In the genomic region with DNA sequence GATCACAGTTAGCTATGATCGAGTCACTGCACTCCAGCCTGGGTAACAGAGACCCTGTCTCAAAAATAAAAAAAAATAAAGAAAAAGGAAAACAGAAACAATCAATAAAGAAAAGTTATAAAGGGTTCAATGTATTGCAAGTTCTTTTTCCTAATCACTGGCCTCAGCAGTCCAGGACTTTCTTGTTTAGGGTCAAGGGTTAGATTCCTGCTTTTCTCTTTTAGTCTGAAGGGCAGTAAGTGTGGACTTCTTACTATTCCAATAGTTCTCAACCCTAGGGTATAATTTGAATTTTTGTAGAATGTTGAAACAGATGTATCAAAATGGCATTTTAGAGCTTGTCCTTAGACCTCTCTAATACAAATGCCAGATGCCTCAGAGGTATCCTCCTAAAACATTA, we compare ENCODE assay signal across 35 cellular contexts. TPM values are rescaled to one million over a fixed set of nuclear protein-coding genes. Genes with fewer than 3 reads are reported as not detected.
"Had no signal": no experiment of that assay in that cellular context is flagged by ENCODE, and none has a peak within 500 bp of the region (broad histone marks: within the 10 kb centered on the region; RNA-seq: fewer than 3 reads in every experiment).

No MANE protein-coding gene starts in this region.

- H3K4me1 Mint-ChIP-seq: activated CD4-positive, alpha-beta T cell treated with anti-CD3 and anti-CD28 coated beads for 36 hours; activated naive CD8-positive, alpha-beta T cell treated with anti-CD3 and anti-CD28 coated beads, Interleukin-2, amount 50 U/mL, for 24 hours; endodermal cell had no signal

- H3K9me3 ChIP-seq: adrenal gland, body of pancreas, breast epithelium, colonic mucosa had no signal

- H3K9me3 Mint-ChIP-seq: activated CD4-positive, alpha-beta memory T cell treated with anti-CD3 and anti-CD28 coated beads for 36 hours; activated CD4-positive, alpha-beta T cell treated with anti-CD3 and anti-CD28 coated beads, Interleukin-2, amount 10 ng/mL, durations not matched to agents 24 days and 14 days; activated naive CD4-positive, alpha-beta T cell treated with anti-CD3 and anti-CD28 coated beads for 36 hours; activated naive CD4-positive, alpha-beta T cell treated with anti-CD3 and anti-CD28 coated beads, Interleukin-2, amount 50 U/mL, for 24 hours; activated naive CD8-positive, alpha-beta T cell treated with anti-CD3 and anti-CD28 coated beads for 36 hours; activated naive CD8-positive, alpha-beta T cell treated with anti-CD3 and anti-CD28 coated beads, Interleukin-2, amount 50 U/mL, for 24 hours; activated T-helper 1 cell treated with anti-CD3 and anti-CD28 coated beads, Interleukin-12 subunit alpha, Interleukin-12 subunit beta, Interleukin-2, Interleukin-4 antibody, amounts not matched to agents 30 ng/mL and 10 ng/mL and 1 ng/mL, durations not matched to agents 14 hours and 24 hours and 36 hours; activated T-helper 2 cell treated with anti-CD3 and anti-CD28 coated beads, Interferon-gamma antibody, Interleukin-2, Interleukin-4, amounts not matched to agents 10 μg/mL and 5 μg/mL and 100 μg/mL, durations not matched to agents 14 hours and 24 hours and 36 hours; endodermal cell had no signal

- ATAC-seq: activated CD4-positive, alpha-beta T cell treated with anti-CD3 and anti-CD28 coated beads for 36 hours; activated CD8-positive, alpha-beta memory T cell treated with anti-CD3 and anti-CD28 coated beads, Interleukin-2, amount 10 ng/mL, durations not matched to agents 7 days and 5 days; activated CD8-positive, alpha-beta T cell treated with anti-CD3 and anti-CD28 coated beads, Interleukin-2, amount 10 ng/mL, durations not matched to agents 7 days and 5 days; activated naive CD8-positive, alpha-beta T cell treated with anti-CD3 and anti-CD28 coated beads, Interleukin-2, amount 50 U/mL, for 24 hours; body of pancreas; esophagus mucosa had no signal

- DNase-seq: activated CD4-positive, alpha-beta memory T cell treated with anti-CD3 and anti-CD28 coated beads for 36 hours; activated CD4-positive, alpha-beta T cell treated with anti-CD3 and anti-CD28 coated beads for 36 hours; activated CD4-positive, alpha-beta T cell treated with anti-CD3 and anti-CD28 coated beads, Interleukin-2, amount 10 ng/mL, durations not matched to agents 24 days and 14 days; activated CD4-positive, CD25-positive, alpha-beta regulatory T cell; activated CD4-positive, CD25-positive, alpha-beta regulatory T cell treated with anti-CD3 and anti-CD28 coated beads, Interleukin-2, amount 50 U/mL, for 72 hours; activated CD8-positive, alpha-beta memory T cell treated with anti-CD3 and anti-CD28 coated beads, Interleukin-2, amount 10 ng/mL, durations not matched to agents 7 days and 5 days; activated CD8-positive, alpha-beta memory T cell treated with anti-CD3 and anti-CD28 coated beads, Interleukin-2, amount 50 U/mL, for 4 hours; activated CD8-positive, alpha-beta T cell treated with anti-CD3 and anti-CD28 coated beads, Interleukin-2, amount 10 ng/mL, durations not matched to agents 7 days and 5 days; activated effector memory CD4-positive, alpha-beta T cell treated with anti-CD3 and anti-CD28 coated beads, Interleukin-2, amount 50 U/mL, for 16 hours; activated naive CD4-positive, alpha-beta T cell treated with anti-CD3 and anti-CD28 coated beads for 36 hours; activated naive CD8-positive, alpha-beta T cell treated with anti-CD3 and anti-CD28 coated beads for 36 hours; activated naive CD8-positive, alpha-beta T cell treated with anti-CD3 and anti-CD28 coated beads, Interleukin-2, amount 50 U/mL, for 24 hours; activated T-cell treated with anti-CD3 and anti-CD28 coated beads, Interleukin-2, amount 50 U/mL, for 1 hour; activated T-cell treated with anti-CD3 and anti-CD28 coated beads, Interleukin-2, amount 50 U/mL, for 48 hours; adrenal gland; amygdala; aorta; body of pancreas; central memory CD4-positive, alpha-beta T cell; cerebellar nuclear complex; colonic mucosa; dorsolateral prefrontal cortex; effector memory CD4-positive, alpha-beta T cell; endodermal cell; foreskin fibroblast; glutamatergic neuron; T-helper 1 cell; T-helper 2 cell had no signal

- H3K4me3 ChIP-seq: adrenal gland, body of pancreas, breast epithelium, cardiac muscle cell, colonic mucosa, dorsolateral prefrontal cortex had no signal

- H3K4me1 ChIP-seq: body of pancreas, breast epithelium, colonic mucosa had no signal

- H3K27me3 ChIP-seq: adrenal gland, body of pancreas, breast epithelium, cardiac muscle cell, colonic mucosa, dorsolateral prefrontal cortex had no signal

- H3K36me3 ChIP-seq: breast epithelium had no signal

- H3K27me3 Mint-ChIP-seq: activated CD4-positive, alpha-beta memory T cell treated with anti-CD3 and anti-CD28 coated beads for 36 hours; activated CD4-positive, alpha-beta T cell treated with anti-CD3 and anti-CD28 coated beads for 36 hours; activated CD4-positive, alpha-beta T cell treated with anti-CD3 and anti-CD28 coated beads, Interleukin-2, amount 10 ng/mL, durations not matched to agents 24 days and 14 days; activated CD8-positive, alpha-beta memory T cell treated with anti-CD3 and anti-CD28 coated beads, Interleukin-2, amount 10 ng/mL, durations not matched to agents 7 days and 5 days; activated naive CD4-positive, alpha-beta T cell treated with anti-CD3 and anti-CD28 coated beads, Interleukin-2, amount 50 U/mL, for 24 hours; activated naive CD8-positive, alpha-beta T cell treated with anti-CD3 and anti-CD28 coated beads for 36 hours; activated naive CD8-positive, alpha-beta T cell treated with anti-CD3 and anti-CD28 coated beads, Interleukin-2, amount 50 U/mL, for 24 hours had no signal

- H3K27ac Mint-ChIP-seq: activated CD4-positive, alpha-beta memory T cell treated with anti-CD3 and anti-CD28 coated beads for 36 hours; activated CD4-positive, alpha-beta T cell treated with anti-CD3 and anti-CD28 coated beads for 36 hours; activated CD4-positive, alpha-beta T cell treated with anti-CD3 and anti-CD28 coated beads, Interleukin-2, amount 10 ng/mL, durations not matched to agents 24 days and 14 days; activated CD8-positive, alpha-beta memory T cell treated with anti-CD3 and anti-CD28 coated beads, Interleukin-2, amount 10 ng/mL, durations not matched to agents 7 days and 5 days; activated CD8-positive, alpha-beta T cell treated with anti-CD3 and anti-CD28 coated beads, Interleukin-2, amount 10 ng/mL, durations not matched to agents 7 days and 5 days; activated naive CD4-positive, alpha-beta T cell treated with anti-CD3 and anti-CD28 coated beads for 36 hours; activated naive CD4-positive, alpha-beta T cell treated with anti-CD3 and anti-CD28 coated beads, Interleukin-2, amount 50 U/mL, for 24 hours; activated naive CD8-positive, alpha-beta T cell treated with anti-CD3 and anti-CD28 coated beads for 36 hours; activated naive CD8-positive, alpha-beta T cell treated with anti-CD3 and anti-CD28 coated beads, Interleukin-2, amount 50 U/mL, for 24 hours; activated T-helper 1 cell treated with anti-CD3 and anti-CD28 coated beads, Interleukin-12 subunit alpha, Interleukin-12 subunit beta, Interleukin-2, Interleukin-4 antibody, amounts not matched to agents 30 ng/mL and 10 ng/mL and 1 ng/mL, durations not matched to agents 14 hours and 24 hours and 36 hours; activated T-helper 2 cell treated with anti-CD3 and anti-CD28 coated beads, Interferon-gamma antibody, Interleukin-2, Interleukin-4, amounts not matched to agents 10 μg/mL and 5 μg/mL and 100 μg/mL, durations not matched to agents 14 hours and 24 hours and 36 hours; endodermal cell had no signal

- H3K27ac ChIP-seq: adrenal gland, body of pancreas, breast epithelium, cardiac muscle cell, colonic mucosa, dorsolateral prefrontal cortex had no signal

- H3K4me3 Mint-ChIP-seq: activated CD4-positive, alpha-beta memory T cell treated with anti-CD3 and anti-CD28 coated beads for 36 hours; activated CD4-positive, alpha-beta T cell treated with anti-CD3 and anti-CD28 coated beads for 36 hours; activated CD4-positive, alpha-beta T cell treated with anti-CD3 and anti-CD28 coated beads, Interleukin-2, amount 10 ng/mL, durations not matched to agents 24 days and 14 days; activated CD8-positive, alpha-beta memory T cell treated with anti-CD3 and anti-CD28 coated beads, Interleukin-2, amount 10 ng/mL, durations not matched to agents 7 days and 5 days; activated CD8-positive, alpha-beta T cell treated with anti-CD3 and anti-CD28 coated beads, Interleukin-2, amount 10 ng/mL, durations not matched to agents 7 days and 5 days; activated naive CD4-positive, alpha-beta T cell treated with anti-CD3 and anti-CD28 coated beads for 36 hours; activated naive CD4-positive, alpha-beta T cell treated with anti-CD3 and anti-CD28 coated beads, Interleukin-2, amount 50 U/mL, for 24 hours; activated naive CD8-positive, alpha-beta T cell treated with anti-CD3 and anti-CD28 coated beads for 36 hours; activated naive CD8-positive, alpha-beta T cell treated with anti-CD3 and anti-CD28 coated beads, Interleukin-2, amount 50 U/mL, for 24 hours; activated T-helper 1 cell treated with anti-CD3 and anti-CD28 coated beads, Interleukin-12 subunit alpha, Interleukin-12 subunit beta, Interleukin-2, Interleukin-4 antibody, amounts not matched to agents 30 ng/mL and 10 ng/mL and 1 ng/mL, durations not matched to agents 14 hours and 24 hours and 36 hours; endodermal cell had no signal

RNA-seq across cellular contexts. Expression of a gene that starts 40.6 kb away (rescaled TPM):
- total RNA-seq: activated CD4-positive, alpha-beta T cell treated with anti-CD3 and anti-CD28 coated beads, Interleukin-2, amount 10 ng/mL, durations not matched to agents 24 days and 14 days; activated naive CD4-positive, alpha-beta T cell treated with anti-CD3 and anti-CD28 coated beads for 36 hours; activated T-helper 1 cell treated with anti-CD3 and anti-CD28 coated beads, Interleukin-12 subunit alpha, Interleukin-12 subunit beta, Interleukin-2, Interleukin-4 antibody, amounts not matched to agents 30 ng/mL and 10 ng/mL and 1 ng/mL, durations not matched to agents 14 hours and 24 hours and 36 hours; activated T-helper 2 cell treated with anti-CD3 and anti-CD28 coated beads, Interferon-gamma antibody, Interleukin-2, Interleukin-4, amounts not matched to agents 10 μg/mL and 5 μg/mL and 100 μg/mL, durations not matched to agents 14 hours and 24 hours and 36 hours had no signal

RNA-seq across cellular contexts. Expression of a gene that starts 59.8 kb away (rescaled TPM):
- total RNA-seq: activated CD4-positive, alpha-beta memory T cell treated with anti-CD3 and anti-CD28 coated beads for 36 hours; activated naive CD4-positive, alpha-beta T cell treated with anti-CD3 and anti-CD28 coated beads for 36 hours; frontal cortex had no signal
